ENCODE assay signal across 16 cellular contexts in the genomic region with DNA sequence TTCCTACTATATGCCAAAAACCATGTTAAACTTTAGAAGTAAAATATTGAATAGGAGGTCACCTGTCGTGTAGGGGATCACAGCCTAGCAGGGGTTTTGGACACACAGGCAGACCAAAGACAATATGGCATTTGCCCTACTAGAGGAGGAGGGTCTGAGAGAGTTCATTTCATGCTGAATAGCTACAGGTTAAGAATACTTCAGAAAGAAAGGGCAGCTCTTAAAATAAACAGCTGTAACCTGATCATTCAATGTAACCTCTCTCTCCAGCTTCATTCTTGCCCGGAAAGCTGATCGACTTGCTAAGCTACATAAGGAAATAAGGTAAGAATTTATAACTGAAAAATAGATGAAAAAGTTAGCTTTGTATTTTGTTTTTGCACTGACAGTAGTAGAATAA.
"Had no signal": no experiment of that assay in that cellular context is flagged by ENCODE, and none has a peak within 500 bp of the region (broad histone marks: within the 10 kb centered on the region; RNA-seq: fewer than 3 reads in every experiment).

No MANE protein-coding gene starts in this region.

- H3K36me3 ChIP-seq: spleen had no signal

- DNase-seq: activated CD4-positive, alpha-beta memory T cell treated with anti-CD3 and anti-CD28 coated beads for 36 hours; activated CD4-positive, alpha-beta T cell treated with anti-CD3 and anti-CD28 coated beads for 48 hours; activated naive CD4-positive, alpha-beta T cell treated with Interleukin-2 at 50 U/mL for 16 hours; activated naive CD8-positive, alpha-beta T cell treated with anti-CD3 and anti-CD28 coated beads for 36 hours; activated T-cell treated with anti-CD3 and anti-CD28 coated beads, Interleukin-2, amount 50 U/mL, for 48 hours; effector CD4-positive, alpha-beta T cell; foreskin melanocyte; kidney glomerular epithelial cell; midbrain; natural killer cell; psoas muscle; spleen; stimulated activated CD4-positive, alpha-beta T cell treated with anti-CD3 and anti-CD28 coated beads, Interleukin-4, amount 100 ng/mL, for 24 hours; stimulated activated naive CD4-positive, alpha-beta T cell treated with Interleukin-2 at 50 U/mL for 16 hours had no signal

- H3K9me3 ChIP-seq: psoas muscle, right atrium auricular region, spleen had no signal

- H3K4me1 ChIP-seq: psoas muscle, right atrium auricular region, spleen had no signal

- H3K4me3 ChIP-seq: psoas muscle, spleen had no signal

- ATAC-seq: esophagus mucosa, natural killer cell had no signal

- H3K27me3 ChIP-seq: right atrium auricular region, spleen had no signal

- H3K27ac ChIP-seq: psoas muscle, right atrium auricular region, spleen had no signal
